18 cellular contexts compared by ENCODE assay signal in genomic region chr1:44380666-44381177, GRCh38. TPM values are rescaled to one million over a fixed set of nuclear protein-coding genes. Genes with fewer than 3 reads are reported as not detected.
DNase-seq lines count a peak whose midpoint lies in the region; ATAC-seq, FAIRE-seq and TF ChIP-seq lines count a peak whose summit lies in the region.
"Had no signal": no experiment of that assay in that cellular context is flagged by ENCODE, and none has a peak within 500 bp of the region (broad histone marks: within the 10 kb centered on the region; RNA-seq: fewer than 3 reads in every experiment).

No MANE protein-coding gene starts in this region.

- H4K20me1 ChIP-seq in GM23248 (ENCODE audit: insufficient read depth), result no peaks in the 10 kb centered on the region

- no peak overlapping the region for H3K4me3 Mint-ChIP-seq in activated T-helper 17 cell treated with anti-CD3 and anti-CD28 coated beads, Interleukin-2, amount 50 U/mL, for 72 hours
- no peak overlapping the region for H3K4me3 Mint-ChIP-seq in stimulated activated effector memory CD8-positive, alpha-beta T cell treated with anti-CD3 and anti-CD28 coated beads, Interleukin-12 subunit alpha, Interleukin-12 subunit beta, amount 100 ng/mL, for 72 hours
- H3K4me3 Mint-ChIP-seq: CD4-positive, alpha-beta memory T cell; GM23338 had no signal

- H3K4me1 ChIP-seq in tibial nerve, result no peaks in the 10 kb centered on the region
- no peaks in the 10 kb centered on the region for H3K4me1 ChIP-seq in GM23248 (ENCODE audit: insufficient read depth)
- H3K4me1 ChIP-seq: BE2C had no signal

- H3K27me3 ChIP-seq in tibial nerve, result no peaks in the 10 kb centered on the region
- peaks cover 32% of the 10 kb centered on the region; the same call in 1 of the 2 replicates for H3K27me3 ChIP-seq in GM23248 (replicated peaks; ENCODE audit: insufficient read depth)

- H3K27ac ChIP-seq in tibial nerve (no peak overlapping the region), GM23248 (no peak overlapping the region)
- H3K27ac ChIP-seq: C4-2B had no signal

- DNase-seq in GM12865 (ENCODE audit: low read depth) (peak; percentile 48), inferior parietal cortex (ENCODE audit: extremely low spot score) (peak; percentile 8), GM19239 (ENCODE audit: insufficient read length, low spot score) (no peak), tibial nerve (ENCODE audit: low spot score in 2 of 2) (no peak), NCI-H446 (lab: John Stamatoyannopoulos, UW) (no peak), GM23248 (no peak)
- DNase-seq in stimulated activated effector memory CD8-positive, alpha-beta T cell treated with anti-CD3 and anti-CD28 coated beads, Interleukin-12 subunit alpha, Interleukin-12 subunit beta, amount 100 ng/mL, for 72 hours (ENCODE audit: low spot score in 2 of 2), result no peak
- DNase-seq: BE2C; CD4-positive, alpha-beta memory T cell; DMS153; DMS79 treated with DMSO at 0.1 percent for 48 hours; EL; H7 had no signal

- TF ChIP-seq EP300 in tibial nerve (IDR thresholded peaks at IDR 0.05), result no peak

- peaks cover 3% of the 10 kb centered on the region for H3K27me3 Mint-ChIP-seq in activated T-helper 17 cell treated with anti-CD3 and anti-CD28 coated beads, Interleukin-2, amount 50 U/mL, for 72 hours

- peak; percentile 28 for ATAC-seq in activated T-helper 17 cell treated with anti-CD3 and anti-CD28 coated beads, Interleukin-2, amount 50 U/mL, for 72 hours (replicated peaks)
- ATAC-seq in stimulated activated effector memory CD8-positive, alpha-beta T cell treated with anti-CD3 and anti-CD28 coated beads, Interleukin-12 subunit alpha, Interleukin-12 subunit beta, amount 100 ng/mL, for 72 hours, result peak; percentile 67
- ATAC-seq: GM23338 had no signal

- H3K36me3 ChIP-seq in tibial nerve (no peaks in the 10 kb centered on the region), GM23248 (ENCODE audit: low read depth) (no peaks in the 10 kb centered on the region)
- H3K36me3 ChIP-seq: BE2C had no signal

- no peak for TF ChIP-seq POLR2A in tibial nerve (IDR thresholded peaks at IDR 0.05)

- no peak for TF ChIP-seq CTCF in GM12865 (IDR thresholded peaks at IDR 0.05; ENCODE audit: insufficient read depth, low read depth, low read length, missing control alignments)
- no peak for TF ChIP-seq CTCF in tibial nerve (IDR thresholded peaks at IDR 0.05)

- no peaks in the 10 kb centered on the region for H3K9me2 ChIP-seq in GM23248 (ENCODE audit: insufficient read depth)

- no peak for FAIRE-seq in GM19239 (lab: Jason Lieb, UNC)
- FAIRE-seq: A204.1, G401.6 had no signal

- H3K4me1 Mint-ChIP-seq in activated T-helper 17 cell treated with anti-CD3 and anti-CD28 coated beads, Interleukin-2, amount 50 U/mL, for 72 hours, result no peaks in the 10 kb centered on the region
- H3K4me1 Mint-ChIP-seq in stimulated activated effector memory CD8-positive, alpha-beta T cell treated with anti-CD3 and anti-CD28 coated beads, Interleukin-12 subunit alpha, Interleukin-12 subunit beta, amount 100 ng/mL, for 72 hours, result no peaks in the 10 kb centered on the region
- H3K4me1 Mint-ChIP-seq: CD4-positive, alpha-beta memory T cell had no signal

- H3K9me3 Mint-ChIP-seq in activated T-helper 17 cell treated with anti-CD3 and anti-CD28 coated beads, Interleukin-2, amount 50 U/mL, for 72 hours, result no peaks in the 10 kb centered on the region
- no peaks in the 10 kb centered on the region for H3K9me3 Mint-ChIP-seq in stimulated activated effector memory CD8-positive, alpha-beta T cell treated with anti-CD3 and anti-CD28 coated beads, Interleukin-12 subunit alpha, Interleukin-12 subunit beta, amount 100 ng/mL, for 72 hours
- H3K9me3 Mint-ChIP-seq: CD4-positive, alpha-beta memory T cell; GM23338 had no signal

- WGBS in tibial nerve, 2 donors, result 47 to 58% methylated on average over 3 of the region's 3 CpGs
- 22 to 24% methylated on average over 3 of the region's 3 CpGs for WGBS in GM23248 (ENCODE audit: low coverage in 1 of 2, low lambda C conversion rate in 2 of 2, missing lambda C conversion rate in 2 of 2), 2 experiments

- no peaks in the 10 kb centered on the region for H3K79me2 ChIP-seq in GM23248 (ENCODE audit: insufficient read depth)

- H2AFZ ChIP-seq in GM23248, result no peak overlapping the region
- H2AFZ ChIP-seq: GM23338 had no signal

- H3F3A ChIP-seq in GM23248 (ENCODE audit: insufficient read depth), result no peaks in the 10 kb centered on the region

- no peak overlapping the region for H3K9ac ChIP-seq in GM23248

- no peaks in the 10 kb centered on the region for H3K36me3 Mint-ChIP-seq in activated T-helper 17 cell treated with anti-CD3 and anti-CD28 coated beads, Interleukin-2, amount 50 U/mL, for 72 hours (ENCODE audit: low read depth)
- H3K36me3 Mint-ChIP-seq in stimulated activated effector memory CD8-positive, alpha-beta T cell treated with anti-CD3 and anti-CD28 coated beads, Interleukin-12 subunit alpha, Interleukin-12 subunit beta, amount 100 ng/mL, for 72 hours, result no peaks in the 10 kb centered on the region
- H3K36me3 Mint-ChIP-seq: CD4-positive, alpha-beta memory T cell had no signal

- no peak overlapping the region for H3K27ac Mint-ChIP-seq in activated T-helper 17 cell treated with anti-CD3 and anti-CD28 coated beads, Interleukin-2, amount 50 U/mL, for 72 hours
- H3K27ac Mint-ChIP-seq in stimulated activated effector memory CD8-positive, alpha-beta T cell treated with anti-CD3 and anti-CD28 coated beads, Interleukin-12 subunit alpha, Interleukin-12 subunit beta, amount 100 ng/mL, for 72 hours, result no peak overlapping the region
- H3K27ac Mint-ChIP-seq: CD4-positive, alpha-beta memory T cell; GM23338 had no signal

- no peak overlapping the region for H3K4me2 ChIP-seq in GM23248 (ENCODE audit: unreplicated experiment)
- H3K4me2 ChIP-seq: GM23338 had no signal

- H3K9me3 ChIP-seq in tibial nerve (no peaks in the 10 kb centered on the region), GM23248 (ENCODE audit: low read depth) (no peaks in the 10 kb centered on the region)
- H3K9me3 ChIP-seq: BE2C had no signal

- no peak overlapping the region for H3K4me3 ChIP-seq in GM12865 (ENCODE audit: low read depth, low read length)
- H3K4me3 ChIP-seq in tibial nerve, result no peak overlapping the region
- no peak overlapping the region for H3K4me3 ChIP-seq in GM23248
- H3K4me3 ChIP-seq: GM23338 had no signal

- in situ Hi-C loops in GM23248 (cut with MboI), result no loop called here

RNA-seq across cellular contexts. Expression of gene RNF220, which starts 24.3 kb away (rescaled TPM):
- total RNA-seq in activated T-helper 17 cell treated with anti-CD3 and anti-CD28 coated beads, Interleukin-2, amount 50 U/mL, for 72 hours, result 10 to 100 TPM; 54.8 to 88.7 TPM
- 100 to 1,000 TPM; 110 to 151 (median 114) TPM for total RNA-seq in tibial nerve
- 90.8 and 123 TPM in 2 replicates for total RNA-seq in GM23248 (2014; rRNA removed; shearing (Covaris generic))
- polyA plus RNA-seq in GM23248 (2016; fragmentation: Nextera tagmentation; extraction: Ambion mirVana), result 47.2 and 47.4 TPM in 2 replicates

RNA-seq across cellular contexts. Expression of gene ERI3, which starts 25.7 kb away (rescaled TPM):
- total RNA-seq in activated T-helper 17 cell treated with anti-CD3 and anti-CD28 coated beads, Interleukin-2, amount 50 U/mL, for 72 hours, result 10 to 100 TPM; 30.7 to 41.8 TPM
- total RNA-seq in tibial nerve, result 10 to 100 TPM; 60.1 to 82.2 (median 66.5) TPM
- total RNA-seq in GM23248 (2014; rRNA removed; shearing (Covaris generic)), result 45.5 and 51.2 TPM in 2 replicates
- polyA plus RNA-seq in GM23248 (2016; fragmentation: Nextera tagmentation; extraction: Ambion mirVana), result 77.5 and 83.4 TPM in 2 replicates

Comparison
In these comparisons a context has a peak if more than half of its experiments do, and no peak if none do; other contexts are left out.
1. DNase-seq: peak in GM12865 (single experiment) and inferior parietal cortex (single experiment); none in stimulated activated effector memory CD8-positive, alpha-beta T cell treated with anti-CD3 and anti-CD28 coated beads, Interleukin-12 subunit alpha, Interleukin-12 subunit beta, amount 100 ng/mL, for 72 hours (0 of 2), GM19239 (single experiment), tibial nerve (0 of 2), NCI-H446 (0 of 2) and GM23248 (single experiment).